In the genomic region with DNA sequence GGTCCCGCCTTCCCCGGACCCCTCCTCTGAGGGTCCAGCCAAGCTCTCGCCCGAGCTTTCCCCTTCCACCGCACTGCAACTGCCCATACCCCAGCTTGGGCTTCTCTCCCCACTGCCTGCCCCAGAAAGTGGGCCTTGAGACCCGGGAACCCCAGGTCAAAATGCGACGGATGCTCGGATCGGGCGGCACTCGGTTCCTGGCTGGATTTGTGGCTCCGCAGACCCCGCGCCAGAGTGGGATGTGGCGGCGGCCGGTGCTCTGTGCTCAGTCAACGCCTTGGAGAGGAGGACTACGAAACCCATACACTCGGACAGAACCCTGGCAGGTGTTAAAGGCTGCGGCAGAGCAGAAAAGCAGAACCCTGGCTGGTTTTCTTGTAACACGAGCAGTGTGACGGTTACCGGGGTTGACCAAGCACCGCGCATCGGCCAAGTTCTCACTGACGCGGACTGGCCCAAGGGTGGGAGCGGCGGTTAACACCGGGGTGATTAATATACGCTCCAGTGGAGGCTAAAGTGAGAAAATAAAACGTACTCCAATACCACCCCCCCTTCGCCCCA, we compare ENCODE assay signal across 9 cellular contexts. TPM values are rescaled to one million over a fixed set of nuclear protein-coding genes. Genes with fewer than 3 reads are reported as not detected.
A peak's percentile ranks its signal among the peaks of the same experiment; 100 is the strongest.
DNase-seq lines count a peak whose midpoint lies in the region; ATAC-seq, FAIRE-seq and TF ChIP-seq lines count a peak whose summit lies in the region.
"Had no signal": no experiment of that assay in that cellular context is flagged by ENCODE, and none has a peak within 500 bp of the region (broad histone marks: within the 10 kb centered on the region; RNA-seq: fewer than 3 reads in every experiment).

No MANE protein-coding gene starts in this region.

- no peaks in the 10 kb centered on the region for H3K36me3 Mint-ChIP-seq in memory B cell

- H3K4me2 ChIP-seq in GM12878 (ENCODE audit: control insufficient read depth, insufficient read depth) (peak overlapping the region; percentile 99), OCI-LY7 (ENCODE audit: low read length) (no peak overlapping the region)

- no peaks in the 10 kb centered on the region for H3K27me3 ChIP-seq in GM12878 (replicated peaks in 1 of 2; ENCODE audit: control insufficient read depth in 2 of 2, insufficient read depth in 2 of 2, low read length in 1 of 2)

- TF ChIP-seq EP300 in GM12878 (IDR thresholded peaks at IDR 0.05; ENCODE audit: borderline replicate concordance in 1 of 2, control insufficient read depth in 1 of 2, low read depth in 2 of 2, low read length in 2 of 2), result peak; percentile 48 to 80; a peak in 2 of 4 replicates

- peaks cover 13% of the 10 kb centered on the region for H3K4me1 Mint-ChIP-seq in memory B cell

- peak overlapping the region; percentile 97 for H3K9ac ChIP-seq in GM12878 (ENCODE audit: control insufficient read depth, insufficient read depth, low read length)

- no peak for TF ChIP-seq CTCF in GM12878 (IDR thresholded peaks at IDR 0.05 in 2 of 3, conservative IDR thresholded peaks at IDR 0.05 in 1 of 3; ENCODE audit: control insufficient read depth in 2 of 3, extremely low read depth in 1 of 3, insufficient read depth in 1 of 3, low read depth in 3 of 3, low read length in 3 of 3)
- no peak for TF ChIP-seq CTCF in OCI-LY7 (conservative IDR thresholded peaks at IDR 0.05; ENCODE audit: low read length)

- H3K4me1 ChIP-seq in GM12878 (ENCODE audit: control insufficient read depth, insufficient read depth, low read length) (peaks cover 3% of the 10 kb centered on the region), OCI-LY7 (ENCODE audit: insufficient read depth, low read length, poor library complexity, severe bottlenecking) (no peaks in the 10 kb centered on the region)

- 2% methylated on average over 33 of the region's 36 CpGs for WGBS in GM12878 (ENCODE audit: insufficient coverage, insufficient replicate concordance, low lambda C conversion rate, missing lambda C conversion rate)

- H3K9me3 ChIP-seq in GM12878 (replicated peaks; ENCODE audit: control insufficient read depth, insufficient read depth, low read length) (no peaks in the 10 kb centered on the region), OCI-LY7 (ENCODE audit: low read length) (no peaks in the 10 kb centered on the region)

- no peaks in the 10 kb centered on the region for H3K9me2 ChIP-seq in OCI-LY7 (ENCODE audit: insufficient read depth, low read length)

- H3K79me2 ChIP-seq in GM12878 (ENCODE audit: control insufficient read depth, insufficient read depth, low read length) (peaks cover 15% of the 10 kb centered on the region), OCI-LY7 (ENCODE audit: insufficient read depth, low read depth, low read length) (no peaks in the 10 kb centered on the region)

- intact Hi-C loops in GM12878 (cut with micrococcal nuclease; ENCODE audit: unreplicated experiment), result loop anchor here (2.0 to 5.0 kb wide), 4 partner anchors 39 to 207 kb away; a partner anchor contains a TSS
- intact Hi-C loops in OCI-LY7 (cut with micrococcal nuclease; ENCODE audit: unreplicated experiment), result no loop called here

- RAD21 ChIA-PET in GM12878 (lab: Charles Lee; ENCODE audit: unreplicated experiment), result interaction anchor here (1.3 to 3.1 kb wide), 5 partner anchors 39 to 93 kb away, joined by 4 to 28 read pairs (median 12); a partner anchor contains a TSS

- peak; percentile 78 for ATAC-seq in GM12878
- peak; percentile 57 for ATAC-seq in memory B cell (ENCODE audit: low read depth)
- ATAC-seq in HG03045 (IDR thresholded peaks at IDR 0.05; ENCODE audit: unreplicated experiment), result no peak
- ATAC-seq in GM21390 (IDR thresholded peaks at IDR 0.05; ENCODE audit: unreplicated experiment), result no peak
- no peak for ATAC-seq in HG03457 (IDR thresholded peaks at IDR 0.05; ENCODE audit: unreplicated experiment)

- H3K9me3 Mint-ChIP-seq in memory B cell, result no peaks in the 10 kb centered on the region

- SMC1A ChIA-PET in GM12878 (lab: Charles Lee; ENCODE audit: uncharacterized antibody, unreplicated experiment), result interaction anchor here (1.4 to 3.2 kb wide), 5 partner anchors 20 to 137 kb away, joined by 4 to 23 read pairs (median 18); no protein-coding TSS in a partner anchor

- H3K4me3 Mint-ChIP-seq in memory B cell, result peak overlapping the region; percentile 91

- H4K20me1 ChIP-seq in GM12878 (ENCODE audit: control insufficient read depth, insufficient read depth) (no peaks in the 10 kb centered on the region), OCI-LY7 (ENCODE audit: insufficient read depth, low read length) (no peaks in the 10 kb centered on the region)

- no peak for FAIRE-seq in GM12878 (lab: Jason Lieb, UNC)

- BruUV-seq in GM12878 (replicated peaks; lab: Mats Ljungman, UMichigan) (no TSS peak), OCI-LY7 (replicated peaks; lab: Mats Ljungman, UMichigan) (no TSS peak)

- peak; percentile 11 for DNase-seq in stimulated activated CD8-positive, alpha-beta memory T cell treated with anti-CD3 and anti-CD28 coated beads, Interleukin-12 subunit alpha, Interleukin-12 subunit beta, amount 100 ng/mL, for 4 hours (ENCODE audit: low read depth)
- no peak for DNase-seq in stimulated activated CD8-positive, alpha-beta memory T cell treated with anti-CD3 and anti-CD28 coated beads, Interleukin-4, amount 100 ng/mL, for 48 hours
- DNase-seq in GM12878 (ENCODE audit: low read depth, low spot score), result no peak
- DNase-seq in memory B cell (ENCODE audit: low spot score in 2 of 2), result peak; percentile 38 to 52
- DNase-seq in OCI-LY7 (ENCODE audit: low spot score), result no peak
- DNase-seq: DND-41 had no signal

- in situ Hi-C loops in GM12878 (cut with MboI), result no loop called here

- POLR2A ChIA-PET in GM12878 (lab: Charles Lee) (interaction anchor here (0.7 to 2.5 kb wide), 7 partner anchors 16 to 488 kb away, joined by 3 to 20 read pairs (median 6); a partner anchor contains a TSS), OCI-LY7 (lab: Charles Lee) (no interaction called here)

- H3K4me3 ChIP-seq in GM12878 (peak overlapping the region; percentile 81), OCI-LY7 (ENCODE audit: low read depth, low read length, poor library complexity, severe bottlenecking) (no peak overlapping the region)

- H3K27ac Mint-ChIP-seq in memory B cell, result peak overlapping the region; percentile 93

- peak; percentile 63 for TF ChIP-seq POLR2A in GM12878 (IDR thresholded peaks at IDR 0.05; ENCODE audit: low read depth, low read length)

- CTCF ChIA-PET in GM12878 (lab: Yijun Ruan, JAX) (interaction anchor here (1.1 to 2.7 kb wide), 4 partner anchors 84 to 112 kb away, joined by 5 to 24 read pairs (median 6); no protein-coding TSS in a partner anchor), OCI-LY7 (lab: Charles Lee; ENCODE audit: unreplicated experiment) (no interaction called here)

- peak overlapping the region; percentile 99 for H3K27ac ChIP-seq in GM12878 (ENCODE audit: control insufficient read depth, insufficient read depth)
- no peak overlapping the region for H3K27ac ChIP-seq in OCI-LY7 (ENCODE audit: low read depth, low read length, poor library complexity, severe bottlenecking)

- TF ChIP-seq RAD21 in GM12878 (IDR thresholded peaks at IDR 0.05; ENCODE audit: insufficient read depth, low read depth, low read length), result no peak

- H2AFZ ChIP-seq in GM12878 (ENCODE audit: control insufficient read depth, low read depth, low read length) (peak overlapping the region; percentile 90), OCI-LY7 (ENCODE audit: low read length) (no peak overlapping the region)

- no peaks in the 10 kb centered on the region for H3K27me3 Mint-ChIP-seq in memory B cell

- H3K36me3 ChIP-seq in GM12878 (ENCODE audit: control insufficient read depth in 2 of 2, insufficient read depth in 2 of 2, low read length in 1 of 2), result peaks cover 0 to 9% of the 10 kb centered on the region in 2 experiments; a peak in 2 of 4 replicates
- H3K36me3 ChIP-seq in OCI-LY7 (ENCODE audit: insufficient read depth, low read length), result no peaks in the 10 kb centered on the region

RNA-seq across cellular contexts. Expression of a gene that starts 0.9 kb away (rescaled TPM):
- total RNA-seq in GM12878 (2013; cell fraction: nucleolus; rRNA removed), result 70.3 and 76.0 TPM in 2 replicates
- total RNA-seq in GM12878 (2014; rRNA removed) (56.3 and 56.4 TPM in 2 replicates), GM12878 (2014; rRNA removed; fragmentation: Illumina TruSeq; extraction: Trizol) (41.0 and 42.2 TPM in 2 replicates), GM12878 (2021) (51.5 and 64.4 TPM in 2 replicates), OCI-LY7 (2022) (not detected in 2 replicates)
- polyA plus RNA-seq in GM12878 (2011; ENCODE audit: low read depth), result 23.6 TPM
- polyA plus RNA-seq in GM12878 (2011; rRNA removed) (62.0 and 91.9 TPM in 2 replicates), GM12878 (2014; fragmentation: Illumina TruSeq; extraction: Trizol) (82.4 and 94.6 TPM in 2 replicates), GM12878 (2014; fragmentation: Nextera tagmentation; extraction: Ambion mirVana) (10 to 100 TPM; 12.4 to 20.2 TPM), GM12878 (2014; rRNA removed) (72.5 and 81.9 TPM in 2 replicates), GM12878 (2016; fragmentation: Nextera tagmentation; extraction: Ambion mirVana) (10 to 100 TPM; 61.7 to 63.3 TPM)
- 51.0 and 69.7 TPM in 2 replicates for polyA plus RNA-seq in GM12878 (2011; cell fraction: cytosol; rRNA removed)
- polyA plus RNA-seq in GM12878 (2011; cell fraction: nucleus; rRNA removed), result 107 and 118 TPM in 2 replicates
- 31.8 and 34.3 TPM in 2 replicates for polyA plus RNA-seq in GM12878 (2012)
- polyA minus RNA-seq in GM12878 (2011; rRNA and poly(A)+ RNA removed), result 61.1 and 61.7 TPM in 2 replicates
- 14.5 and 17.4 TPM in 2 replicates for polyA minus RNA-seq in GM12878 (2011; cell fraction: cytosol; rRNA and poly(A)+ RNA removed)
- 25.8 and 31.7 TPM in 2 replicates for polyA minus RNA-seq in GM12878 (2011; cell fraction: nucleus; rRNA and poly(A)+ RNA removed)
- total RNA-seq in OCI-LY7 (2014; rRNA removed; shearing (Covaris generic)), result not detected in 2 replicates

RNA-seq across cellular contexts. Expression of a gene that starts 17.2 kb away (rescaled TPM):
- 18.6 and 20.7 TPM in 2 replicates for total RNA-seq in GM12878 (2013; cell fraction: nucleolus; rRNA removed)
- 15.0 and 16.9 TPM in 2 replicates for total RNA-seq in GM12878 (2014; rRNA removed)
- total RNA-seq in GM12878 (2014; rRNA removed; fragmentation: Illumina TruSeq; extraction: Trizol), result 16.4 and 18.2 TPM in 2 replicates
- total RNA-seq in GM12878 (2021), result 11.6 and 12.8 TPM in 2 replicates
- polyA plus RNA-seq in GM12878 (2011; ENCODE audit: low read depth), result 6.8 TPM
- 12.7 and 18.2 TPM in 2 replicates for polyA plus RNA-seq in GM12878 (2011; rRNA removed)
- 4.9 and 5.3 TPM in 2 replicates for polyA plus RNA-seq in GM12878 (2011; cell fraction: cytosol; rRNA removed)
- polyA plus RNA-seq in GM12878 (2011; cell fraction: nucleus; rRNA removed), result 20.2 and 24.1 TPM in 2 replicates
- 8.4 and 9.7 TPM in 2 replicates for polyA plus RNA-seq in GM12878 (2012)
- polyA plus RNA-seq in GM12878 (2014; fragmentation: Illumina TruSeq; extraction: Trizol), result 18.5 and 24.8 TPM in 2 replicates
- 10 to 100 TPM; 11.2 to 14.8 TPM for polyA plus RNA-seq in GM12878 (2014; fragmentation: Nextera tagmentation; extraction: Ambion mirVana)
- polyA plus RNA-seq in GM12878 (2014; rRNA removed), result 7.9 and 14.2 TPM in 2 replicates
- 10 to 100 TPM in 1 of 2 experiments, 1 to 10 TPM in 1; 8.7 to 10.2 TPM for polyA plus RNA-seq in GM12878 (2016; fragmentation: Nextera tagmentation; extraction: Ambion mirVana)
- 8.2 and 8.7 TPM in 2 replicates for polyA minus RNA-seq in GM12878 (2011; rRNA and poly(A)+ RNA removed)
- 1.6 and 3.4 TPM in 2 replicates for polyA minus RNA-seq in GM12878 (2011; cell fraction: cytosol; rRNA and poly(A)+ RNA removed)
- polyA minus RNA-seq in GM12878 (2011; cell fraction: nucleus; rRNA and poly(A)+ RNA removed), result 10.6 and 14.3 TPM in 2 replicates
- 0.06 TPM in 1 of 2 replicates, not detected in the other for total RNA-seq in OCI-LY7 (2014; rRNA removed; shearing (Covaris generic))
- not detected in 2 replicates for total RNA-seq in OCI-LY7 (2022)

Comparison
In these comparisons a context has a peak if more than half of its experiments do, and no peak if none do; other contexts are left out.
1. DNase-seq: peak in stimulated activated CD8-positive, alpha-beta memory T cell treated with anti-CD3 and anti-CD28 coated beads, Interleukin-12 subunit alpha, Interleukin-12 subunit beta, amount 100 ng/mL, for 4 hours (single experiment) and memory B cell (2 of 2); none in stimulated activated CD8-positive, alpha-beta memory T cell treated with anti-CD3 and anti-CD28 coated beads, Interleukin-4, amount 100 ng/mL, for 48 hours (single experiment), GM12878 (single experiment) and OCI-LY7 (single experiment).
2. ATAC-seq: peak in GM12878 (single experiment) and memory B cell (single experiment); none in HG03045 (single experiment), GM21390 (single experiment) and HG03457 (single experiment).
3. RNA of a gene that starts 0.9 kb away (total RNA-seq): 41.0 to 76.0 TPM in GM12878; not detected in OCI-LY7; every median in the first group is over 10 times any median in the second.
4. RNA of a gene that starts 17.2 kb away (total RNA-seq): 11.6 to 20.7 TPM in GM12878; 0.06 TPM in OCI-LY7; every median in the first group is over 10 times any median in the second.